In the genomic region with DNA sequence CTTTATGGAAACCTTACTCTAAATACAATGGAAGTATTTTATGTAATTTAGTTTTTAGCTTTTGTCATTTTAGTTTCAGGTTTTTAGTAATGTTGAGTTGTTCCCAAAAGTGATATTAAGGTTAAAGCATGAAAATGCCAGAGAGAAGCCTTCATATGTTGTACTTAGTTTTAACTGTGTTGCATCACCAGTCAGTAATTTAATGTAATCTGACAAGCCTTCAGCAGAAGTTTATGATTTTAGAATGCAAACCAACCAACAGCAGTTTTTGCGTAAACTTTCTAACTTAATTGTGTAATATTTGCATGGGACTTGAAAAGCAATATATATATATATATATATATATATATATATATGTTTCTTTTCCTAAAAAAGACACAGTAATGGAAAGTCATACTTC, we compare ENCODE assay signal across 15 cellular contexts.
DNase-seq lines count a peak whose midpoint lies in the region; TF ChIP-seq lines count a peak whose summit lies in the region.
"Had no signal": no experiment of that assay in that cellular context is flagged by ENCODE, and none has a peak within 500 bp of the region (broad histone marks: within the 10 kb centered on the region; RNA-seq: fewer than 3 reads in every experiment).

No MANE protein-coding gene starts in this region.

- no peak for TF ChIP-seq CTCF in foreskin fibroblast (IDR thresholded peaks at IDR 0.05; ENCODE audit: low read depth, low read length)

- no peak overlapping the region for H3K9ac ChIP-seq in adipocyte (ENCODE audit: low read length)
- H3K9ac ChIP-seq: BLaER1 had no signal

- H3K4me3 ChIP-seq in adipocyte (ENCODE audit: low read length) (no peak overlapping the region), foreskin fibroblast (ENCODE audit: low read depth in 1 of 2, low read length in 2 of 2) (no peak overlapping the region)
- H3K4me3 ChIP-seq: BLaER1 had no signal

- no peaks in the 10 kb centered on the region for H3K4me1 ChIP-seq in adipocyte (ENCODE audit: control insufficient read depth, insufficient read depth, low read length)
- H3K4me1 ChIP-seq: BLaER1 had no signal

- DNase-seq in NOMO-1 treated with DMSO at 0.1 percent for 48 hours (lab: John Stamatoyannopoulos, UW; ENCODE audit: unreplicated experiment) (peak; percentile 15), NOMO-1 treated with dmso at 0.1 percent for 144 hours (lab: John Stamatoyannopoulos, UW; ENCODE audit: unreplicated experiment) (no peak), adipocyte (ENCODE audit: low read depth) (peak; percentile 79), fibroblast of peridontal ligament (ENCODE audit: extremely low read depth) (peak; percentile 22), foreskin fibroblast (no peak), DMS53 (lab: John Stamatoyannopoulos, UW) (no peak)
- DNase-seq in activated CD4-positive, alpha-beta T cell treated with anti-CD3 and anti-CD28 coated beads, Interleukin-2, amount 50 U/mL, for 48 hours, result no peak
- DNase-seq: 8988T; CD4-positive, alpha-beta memory T cell; DMS153; DMS79 treated with DMSO at 0.1 percent for 48 hours; GF-D8; GOT3; H7 had no signal

- no peaks in the 10 kb centered on the region for H3K27me3 ChIP-seq in adipocyte (replicated peaks; ENCODE audit: control insufficient read depth, insufficient read depth, low read length)
- H3K27me3 ChIP-seq: BLaER1 had no signal

- H3K9me3 ChIP-seq in adipocyte (ENCODE audit: control insufficient read depth, low read length), result no peaks in the 10 kb centered on the region
- H3K9me3 ChIP-seq: BLaER1 had no signal

- H3K36me3 ChIP-seq in adipocyte (ENCODE audit: control insufficient read depth, insufficient read depth, low read length, severe bottlenecking), result no peaks in the 10 kb centered on the region
- H3K36me3 ChIP-seq: BLaER1 had no signal

Comparison
In these comparisons a context has a peak if more than half of its experiments do, and no peak if none do; other contexts are left out.
1. DNase-seq: peak in NOMO-1 treated with DMSO at 0.1 percent for 48 hours (single experiment), adipocyte (single experiment) and fibroblast of peridontal ligament (single experiment); none in NOMO-1 treated with dmso at 0.1 percent for 144 hours (single experiment), foreskin fibroblast (0 of 2), DMS53 (single experiment) and activated CD4-positive, alpha-beta T cell treated with anti-CD3 and anti-CD28 coated beads, Interleukin-2, amount 50 U/mL, for 48 hours (0 of 2).